Comparison of ENCODE assay signal across 26 cellular contexts in genomic region chr15:33730815-33731214, GRCh38.
DNase-seq lines count a peak whose midpoint lies in the region; ATAC-seq and TF ChIP-seq lines count a peak whose summit lies in the region.
"Had no signal": no experiment of that assay in that cellular context is flagged by ENCODE, and none has a peak within 500 bp of the region (broad histone marks: within the 10 kb centered on the region; RNA-seq: fewer than 3 reads in every experiment).

No MANE protein-coding gene starts in this region.

- no peak overlapping the region for H3K4me3 ChIP-seq in MM.1S (ENCODE audit: low read length)
- H3K4me3 ChIP-seq in osteoblast (ENCODE audit: insufficient read depth, low read length) = no peak overlapping the region
- H3K4me3 ChIP-seq: cardiac muscle cell, heart right ventricle, Peyer's patch, thoracic aorta, vagina had no signal

- TF ChIP-seq CTCF in MM.1S (IDR thresholded peaks at IDR 0.05; ENCODE audit: low read length) (no peak), osteoblast (IDR thresholded peaks at IDR 0.05; ENCODE audit: extremely low read depth, low read depth, low read length) (no peak)

- 0 out of 2 replicates have a peak, but pooled peaks cover 2% of the 10 kb centered on the region for H3K4me1 ChIP-seq in MM.1S (ENCODE audit: low read length)
- no peaks in the 10 kb centered on the region for H3K4me1 ChIP-seq in osteoblast (ENCODE audit: insufficient read depth, low read length)
- H3K4me1 ChIP-seq: heart right ventricle, Peyer's patch, vagina had no signal

- H4K20me1 ChIP-seq in MM.1S (ENCODE audit: insufficient read depth, low read length) (no peaks in the 10 kb centered on the region), osteoblast (ENCODE audit: insufficient read depth, low read length) (no peaks in the 10 kb centered on the region)

- H3K79me2 ChIP-seq in MM.1S (ENCODE audit: low read length) = no peaks in the 10 kb centered on the region
- no peaks in the 10 kb centered on the region for H3K79me2 ChIP-seq in osteoblast (ENCODE audit: insufficient read depth, low read length)

- H3K27me3 ChIP-seq in MM.1S (replicated peaks; ENCODE audit: insufficient read depth, low read length) (no peaks in the 10 kb centered on the region), osteoblast (ENCODE audit: insufficient read depth, low read length) (no peaks in the 10 kb centered on the region)
- H3K27me3 ChIP-seq: cardiac muscle cell, heart right ventricle, Peyer's patch, vagina had no signal

- H3F3A ChIP-seq in MM.1S (ENCODE audit: insufficient read depth, low read length) = no peaks in the 10 kb centered on the region

- H2AFZ ChIP-seq in MM.1S (ENCODE audit: low read length) (no peak overlapping the region), osteoblast (ENCODE audit: low read length) (peak overlapping the region; percentile 49)

- no peak overlapping the region for H3K27ac Mint-ChIP-seq in stimulated activated effector memory CD8-positive, alpha-beta T cell treated with anti-CD3 and anti-CD28 coated beads, Interleukin-12 subunit alpha, Interleukin-12 subunit beta, amount 100 ng/mL, for 72 hours
- H3K27ac Mint-ChIP-seq: activated CD4-positive, alpha-beta T cell treated with anti-CD3 and anti-CD28 coated beads for 36 hours; naive thymus-derived CD4-positive, alpha-beta T cell; T-helper 17 cell had no signal

- no peaks in the 10 kb centered on the region for H3K9me2 ChIP-seq in MM.1S (replicated peaks; ENCODE audit: insufficient read depth, low read length)

- ATAC-seq in GM18909 (IDR thresholded peaks at IDR 0.05; ENCODE audit: poor library complexity, unreplicated experiment) (peak; percentile 81), HG02678 (IDR thresholded peaks at IDR 0.05; ENCODE audit: unreplicated experiment) (peak; percentile 40), GM19328 (IDR thresholded peaks at IDR 0.05; ENCODE audit: unreplicated experiment) (no peak), HG03342 (IDR thresholded peaks at IDR 0.05; ENCODE audit: unreplicated experiment) (no peak)
- no peak for ATAC-seq in stimulated activated effector memory CD8-positive, alpha-beta T cell treated with anti-CD3 and anti-CD28 coated beads, Interleukin-12 subunit alpha, Interleukin-12 subunit beta, amount 100 ng/mL, for 72 hours
- ATAC-seq: activated CD4-positive, alpha-beta T cell treated with anti-CD3 and anti-CD28 coated beads for 36 hours; activated T-cell treated with anti-CD3 and anti-CD28 coated beads, Interleukin-2, amount 50 U/mL, for 4 hours; heart right ventricle; left lobe of liver; naive thymus-derived CD4-positive, alpha-beta T cell; T-helper 17 cell had no signal

- H3K36me3 Mint-ChIP-seq in stimulated activated effector memory CD8-positive, alpha-beta T cell treated with anti-CD3 and anti-CD28 coated beads, Interleukin-12 subunit alpha, Interleukin-12 subunit beta, amount 100 ng/mL, for 72 hours = no peaks in the 10 kb centered on the region
- H3K36me3 Mint-ChIP-seq: naive thymus-derived CD4-positive, alpha-beta T cell had no signal

- no peaks in the 10 kb centered on the region for H3K4me1 Mint-ChIP-seq in stimulated activated effector memory CD8-positive, alpha-beta T cell treated with anti-CD3 and anti-CD28 coated beads, Interleukin-12 subunit alpha, Interleukin-12 subunit beta, amount 100 ng/mL, for 72 hours
- H3K4me1 Mint-ChIP-seq: activated CD4-positive, alpha-beta T cell treated with anti-CD3 and anti-CD28 coated beads for 36 hours; T-helper 17 cell had no signal

- H3K9ac ChIP-seq in MM.1S (ENCODE audit: low read length) = no peak overlapping the region

- no peaks in the 10 kb centered on the region for H3K36me3 ChIP-seq in MM.1S (replicated peaks; ENCODE audit: insufficient read depth, low read length)
- no peaks in the 10 kb centered on the region for H3K36me3 ChIP-seq in osteoblast (ENCODE audit: insufficient read depth, low read length)
- H3K36me3 ChIP-seq: cardiac muscle cell, heart right ventricle, Peyer's patch, thoracic aorta, vagina had no signal

- DNase-seq in MM.1S (peak; percentile 32), osteoblast (ENCODE audit: insufficient read length, low spot score, missing footprints) (no peak)
- DNase-seq in stimulated activated effector memory CD8-positive, alpha-beta T cell treated with anti-CD3 and anti-CD28 coated beads, Interleukin-12 subunit alpha, Interleukin-12 subunit beta, amount 100 ng/mL, for 72 hours (ENCODE audit: low spot score in 2 of 2) = no peak
- DNase-seq: activated CD4-positive, alpha-beta T cell treated with anti-CD3 and anti-CD28 coated beads for 36 hours; activated naive CD4-positive, alpha-beta T cell treated with anti-CD3 and anti-CD28 coated beads, Interleukin-2, amount 50 U/mL, for 16 hours; activated T-cell treated with anti-CD3 and anti-CD28 coated beads, Interleukin-2, amount 50 U/mL, for 4 hours; AML-193; anterior cingulate cortex; dermis blood vessel endothelial cell; heart right ventricle; naive thymus-derived CD4-positive, alpha-beta T cell; NCI-H187; NCI-H2227 treated with DMSO at 0.1 percent for 48 hours; NCI-H774; Peyer's patch; stimulated activated CD4-positive, alpha-beta T cell treated with anti-CD3 and anti-CD28 coated beads, Interleukin-2, amount 100 ng/mL, for 48 hours; stimulated activated naive CD4-positive, alpha-beta T cell treated with Interleukin-2 at 50 U/mL for 16 hours; T-helper 17 cell had no signal

- H3K4me2 ChIP-seq in MM.1S (ENCODE audit: low read depth, low read length) = peak overlapping the region; percentile 4; the same call in 1 of the 2 replicates
- no peak overlapping the region for H3K4me2 ChIP-seq in osteoblast (ENCODE audit: insufficient read depth, low read length)

- H3K9me3 Mint-ChIP-seq in stimulated activated effector memory CD8-positive, alpha-beta T cell treated with anti-CD3 and anti-CD28 coated beads, Interleukin-12 subunit alpha, Interleukin-12 subunit beta, amount 100 ng/mL, for 72 hours = no peaks in the 10 kb centered on the region
- H3K9me3 Mint-ChIP-seq: activated T-cell treated with anti-CD3 and anti-CD28 coated beads, Interleukin-2, amount 50 U/mL, for 4 hours; naive thymus-derived CD4-positive, alpha-beta T cell had no signal

- H3K9me3 ChIP-seq in MM.1S (replicated peaks; ENCODE audit: insufficient read depth, low read length) = no peaks in the 10 kb centered on the region
- no peaks in the 10 kb centered on the region for H3K9me3 ChIP-seq in osteoblast (ENCODE audit: low read depth, low read length)
- H3K9me3 ChIP-seq: Peyer's patch, thoracic aorta, vagina had no signal

- H3K27ac ChIP-seq in MM.1S (ENCODE audit: low read length) (no peak overlapping the region), osteoblast (ENCODE audit: low read depth, low read length) (no peak overlapping the region)
- H3K27ac ChIP-seq: cardiac muscle cell, heart right ventricle, Peyer's patch, thoracic aorta, vagina had no signal

- H3K4me3 Mint-ChIP-seq in stimulated activated effector memory CD8-positive, alpha-beta T cell treated with anti-CD3 and anti-CD28 coated beads, Interleukin-12 subunit alpha, Interleukin-12 subunit beta, amount 100 ng/mL, for 72 hours = no peak overlapping the region
- H3K4me3 Mint-ChIP-seq: activated CD4-positive, alpha-beta T cell treated with anti-CD3 and anti-CD28 coated beads for 36 hours; activated T-cell treated with anti-CD3 and anti-CD28 coated beads, Interleukin-2, amount 50 U/mL, for 4 hours; naive thymus-derived CD4-positive, alpha-beta T cell; T-helper 17 cell had no signal

Comparison
In these comparisons a context has a peak if more than half of its experiments do, and no peak if none do; other contexts are left out.
1. ATAC-seq: peak in GM18909 (single experiment) and HG02678 (single experiment); none in GM19328 (single experiment), stimulated activated effector memory CD8-positive, alpha-beta T cell treated with anti-CD3 and anti-CD28 coated beads, Interleukin-12 subunit alpha, Interleukin-12 subunit beta, amount 100 ng/mL, for 72 hours (single experiment) and HG03342 (single experiment).